Comparison of ENCODE assay signal across 1 cellular context in the genomic region with DNA sequence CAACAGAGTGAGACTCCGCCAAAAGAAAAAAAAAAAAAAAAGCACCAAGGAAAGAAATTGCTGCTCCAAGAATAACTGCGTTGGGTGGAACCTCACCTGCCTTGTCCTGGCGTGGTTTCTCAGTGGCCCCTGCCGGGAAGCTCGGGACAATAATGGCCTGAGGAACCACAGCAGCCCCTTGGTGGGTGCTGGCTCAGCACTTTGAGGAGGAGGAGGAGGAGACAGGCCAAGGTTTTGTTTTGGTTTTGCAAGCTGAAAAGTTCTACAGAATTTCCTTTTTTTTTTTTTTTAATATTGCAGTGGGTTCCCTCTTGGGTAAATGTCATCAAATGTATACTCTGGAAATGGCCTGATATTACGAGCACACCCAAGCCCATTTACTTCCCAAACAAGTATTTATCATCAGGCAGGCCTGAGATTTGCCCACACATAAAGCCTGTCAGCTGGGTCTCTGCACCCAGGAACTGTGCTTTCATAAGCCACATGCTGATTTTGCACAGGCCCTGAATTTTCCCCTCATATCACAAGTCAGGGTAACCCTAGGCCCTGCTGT.
TF ChIP-seq lines count a peak whose summit lies in the region.

No MANE protein-coding gene starts in this region.

TF ChIP-seq in WTC11, 78 proteins besides CTCF, POLR2A, EP300 and RAD21 (continued from another document):
- TF ChIP-seq, protein P1, sequence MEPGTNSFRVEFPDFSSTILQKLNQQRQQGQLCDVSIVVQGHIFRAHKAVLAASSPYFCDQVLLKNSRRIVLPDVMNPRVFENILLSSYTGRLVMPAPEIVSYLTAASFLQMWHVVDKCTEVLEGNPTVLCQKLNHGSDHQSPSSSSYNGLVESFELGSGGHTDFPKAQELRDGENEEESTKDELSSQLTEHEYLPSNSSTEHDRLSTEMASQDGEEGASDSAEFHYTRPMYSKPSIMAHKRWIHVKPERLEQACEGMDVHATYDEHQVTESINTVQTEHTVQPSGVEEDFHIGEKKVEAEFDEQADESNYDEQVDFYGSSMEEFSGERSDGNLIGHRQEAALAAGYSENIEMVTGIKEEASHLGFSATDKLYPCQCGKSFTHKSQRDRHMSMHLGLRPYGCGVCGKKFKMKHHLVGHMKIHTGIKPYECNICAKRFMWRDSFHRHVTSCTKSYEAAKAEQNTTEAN (CRISPR knock-in tag; IDR thresholded peaks at IDR 0.05) = no peak
- no peak for TF ChIP-seq SMAD4 (CRISPR knock-in tag; IDR thresholded peaks at IDR 0.05)
- TF ChIP-seq, protein P2, sequence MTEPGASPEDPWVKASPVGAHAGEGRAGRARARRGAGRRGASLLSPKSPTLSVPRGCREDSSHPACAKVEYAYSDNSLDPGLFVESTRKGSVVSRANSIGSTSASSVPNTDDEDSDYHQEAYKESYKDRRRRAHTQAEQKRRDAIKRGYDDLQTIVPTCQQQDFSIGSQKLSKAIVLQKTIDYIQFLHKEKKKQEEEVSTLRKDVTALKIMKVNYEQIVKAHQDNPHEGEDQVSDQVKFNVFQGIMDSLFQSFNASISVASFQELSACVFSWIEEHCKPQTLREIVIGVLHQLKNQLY (CRISPR knock-in tag; IDR thresholded peaks at IDR 0.05) = no peak
TF ChIP-seq in WTC11: peak in this region for 0.
